9 cellular contexts compared by ENCODE assay signal in the genomic region with DNA sequence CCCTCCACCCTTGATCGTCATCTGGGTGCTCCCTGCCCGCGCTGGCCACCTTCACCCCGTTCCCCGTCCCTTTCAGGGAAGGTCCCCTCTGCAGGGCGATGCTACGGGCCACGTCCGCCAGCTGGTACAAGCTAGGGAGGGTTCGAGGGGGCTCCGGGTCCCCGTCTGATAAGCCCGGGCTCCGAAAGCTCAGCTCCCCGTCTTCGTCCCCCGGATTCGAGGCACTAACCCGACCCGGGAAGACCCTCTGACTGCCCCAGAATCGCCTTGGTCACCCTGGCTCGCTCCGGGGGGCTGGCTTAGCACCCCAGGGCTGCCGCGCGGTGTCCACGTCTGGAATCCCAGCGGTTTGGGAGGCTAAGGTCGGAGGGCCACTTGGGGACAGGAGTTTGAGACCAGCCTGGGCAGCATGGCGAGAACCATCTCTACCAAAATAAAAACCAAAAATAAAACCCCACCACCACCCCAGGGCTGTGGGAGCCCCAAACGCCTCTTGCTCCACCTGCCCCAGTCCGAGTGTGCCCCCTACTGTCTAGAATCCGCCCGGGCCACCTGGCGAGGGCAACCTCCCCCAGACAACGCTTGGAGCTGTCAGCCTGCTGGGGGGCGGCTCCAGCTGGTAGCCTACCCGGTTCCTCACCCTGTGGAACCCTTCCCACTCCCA. TPM values are rescaled to one million over a fixed set of nuclear protein-coding genes. Genes with fewer than 3 reads are reported as not detected.
A peak's percentile ranks its signal among the peaks of the same experiment; 100 is the strongest.
DNase-seq lines count a peak whose midpoint lies in the region; ATAC-seq, FAIRE-seq and TF ChIP-seq lines count a peak whose summit lies in the region.
"Had no signal": no experiment of that assay in that cellular context is flagged by ENCODE, and none has a peak within 500 bp of the region (broad histone marks: within the 10 kb centered on the region; RNA-seq: fewer than 3 reads in every experiment).

No MANE protein-coding gene starts in this region.

- H3K27ac ChIP-seq in WERI-Rb-1, result peak overlapping the region; percentile 96

- H3K9me3 ChIP-seq in WERI-Rb-1 (ENCODE audit: severe bottlenecking), result no peaks in the 10 kb centered on the region

- in situ Hi-C loops in KBM-7 (cut with MboI; ENCODE audit: low pct_unique_long_range_greater_than_20kb, low sequenced_read_pairs), result loop anchor here (10.0 kb wide), 1 partner anchor 55 kb away; no protein-coding TSS in a partner anchor

- no peak for FAIRE-seq in bronchial epithelial cell (lab: Jason Lieb, UNC)
- FAIRE-seq: TTC549 had no signal

- intact Hi-C loops in left colon (cut with DNase I, micrococcal nuclease), result loop anchor here (5.0 to 10.0 kb wide), 2 partner anchors 52 to 55 kb away; no protein-coding TSS in a partner anchor

- peak; percentile 83 for TF ChIP-seq CTCF in WERI-Rb-1 (IDR thresholded peaks at IDR 0.05; ENCODE audit: low read depth, low read length)
- TF ChIP-seq CTCF in bronchial epithelial cell (IDR thresholded peaks at IDR 0.05; ENCODE audit: insufficient read depth, low read length, severe bottlenecking), result peak; percentile 86

- peak overlapping the region; percentile 65 for H3K4me3 ChIP-seq in WERI-Rb-1 (ENCODE audit: low read depth, low read length)
- peak overlapping the region; percentile 97 for H3K4me3 ChIP-seq in bronchial epithelial cell (ENCODE audit: low read depth, low read length)

- peaks cover 7% of the 10 kb centered on the region for H3K36me3 ChIP-seq in WERI-Rb-1
- peaks cover 6% of the 10 kb centered on the region for H3K36me3 ChIP-seq in bronchial epithelial cell (ENCODE audit: control insufficient read depth, insufficient read depth, low read length)

- H3K27me3 ChIP-seq in WERI-Rb-1 (ENCODE audit: insufficient read depth, low read depth, severe bottlenecking) (no peaks in the 10 kb centered on the region), bronchial epithelial cell (ENCODE audit: control insufficient read depth, insufficient read depth, low read length) (no peaks in the 10 kb centered on the region)

- ATAC-seq in left colon, result peak; percentile 41
- ATAC-seq in GM18868 (IDR thresholded peaks at IDR 0.05; ENCODE audit: unreplicated experiment), result no peak

- DNase-seq in COLO668 (lab: John Stamatoyannopoulos, UW; ENCODE audit: unreplicated experiment), result peak; percentile 36
- DNase-seq in KBM-7, result peak; percentile 90
- peak; percentile 81 for DNase-seq in WERI-Rb-1
- peak; percentile 49 for DNase-seq in bronchial epithelial cell (ENCODE audit: low read depth)
- DNase-seq in left colon, result peak; percentile 78 to 87
- peak; percentile 64 to 75 for DNase-seq in stimulated activated CD4-positive, alpha-beta T cell treated with anti-CD3 and anti-CD28 coated beads, Interleukin-4, amount 100 ng/mL, for 4 hours
- no peak for DNase-seq in mesenteric fat pad (ENCODE audit: low spot score)

RNA-seq across cellular contexts. Expression of a gene that starts 1.1 kb away (rescaled TPM):
- total RNA-seq in bronchial epithelial cell (2.4 and 2.9 TPM in 2 replicates), left colon (10 to 100 TPM; 19.4 to 22.8 TPM), mesenteric fat pad (31.4 TPM)

RNA-seq across cellular contexts. Expression of a gene that starts 15.8 kb away (rescaled TPM):
- total RNA-seq in bronchial epithelial cell (0.38 and 0.53 TPM in 2 replicates), left colon (10 to 100 TPM; 10.1 to 10.2 TPM), mesenteric fat pad (25.7 TPM)

RNA-seq across cellular contexts. Expression of a gene that starts 19.9 kb away (rescaled TPM):
- total RNA-seq in bronchial epithelial cell, result 3.4 and 3.8 TPM in 2 replicates
- total RNA-seq in left colon, result 10 to 100 TPM; 48.3 to 51.2 TPM
- total RNA-seq in mesenteric fat pad, result 31.4 TPM

RNA-seq across cellular contexts. Expression of a gene that starts 54.9 kb away (rescaled TPM):
- total RNA-seq in bronchial epithelial cell (57.7 and 71.0 TPM in 2 replicates), left colon (100 to 1,000 TPM; 162 to 204 TPM), mesenteric fat pad (225 TPM)
